ENCODE assay signal across 9 cellular contexts in the genomic region with DNA sequence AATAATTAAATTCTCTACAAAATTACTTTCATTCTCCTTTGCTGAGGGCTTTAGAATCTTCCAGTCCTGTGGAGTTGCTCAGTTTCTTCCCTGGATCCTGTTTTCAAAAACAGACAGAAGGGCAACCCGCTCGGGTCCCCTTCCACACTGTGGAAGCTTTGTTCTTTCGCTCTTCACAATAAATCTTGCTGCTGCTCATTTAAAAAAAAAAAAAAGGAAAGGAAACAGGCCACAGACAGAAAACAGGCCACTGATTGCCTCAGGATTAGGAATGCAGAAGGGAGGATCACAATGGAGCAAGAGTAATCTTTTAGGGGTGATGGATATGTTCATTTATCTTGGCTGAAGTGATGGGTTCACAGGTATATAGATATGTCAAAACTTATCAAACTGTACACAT. TPM values are rescaled to one million over a fixed set of nuclear protein-coding genes. Genes with fewer than 3 reads are reported as not detected.
DNase-seq lines count a peak whose midpoint lies in the region; ATAC-seq and TF ChIP-seq lines count a peak whose summit lies in the region.
"Had no signal": no experiment of that assay in that cellular context is flagged by ENCODE, and none has a peak within 500 bp of the region (broad histone marks: within the 10 kb centered on the region; RNA-seq: fewer than 3 reads in every experiment).

No MANE protein-coding gene starts in this region.

- no peak for TF ChIP-seq POLR2A in heart left ventricle (IDR thresholded peaks at IDR 0.05)
- no peak for TF ChIP-seq POLR2A in prostate gland (IDR thresholded peaks at IDR 0.05)

- H3K27me3 Mint-ChIP-seq in activated CD8-positive, alpha-beta T cell treated with anti-CD3 and anti-CD28 coated beads for 36 hours, result no peaks in the 10 kb centered on the region

- 35 to 57% (median 46%) methylated on average over 3 of the region's 3 CpGs for WGBS in heart left ventricle, 4 donors
- WGBS in prostate gland, result 14% methylated on average over 3 of the region's 3 CpGs

- peak overlapping the region; percentile 73 for H3K27ac Mint-ChIP-seq in activated CD8-positive, alpha-beta T cell treated with anti-CD3 and anti-CD28 coated beads for 36 hours

- no peak overlapping the region for H3K4me3 Mint-ChIP-seq in activated CD8-positive, alpha-beta T cell treated with anti-CD3 and anti-CD28 coated beads for 36 hours

- no peaks in the 10 kb centered on the region for H3K27me3 ChIP-seq in BLaER1 treated with 17β-estradiol and CSF1 and Interleukin-3, amounts not matched to agents 10 nM and 100 nM
- H3K27me3 ChIP-seq in heart left ventricle (no peaks in the 10 kb centered on the region), prostate gland (replicated peaks; ENCODE audit: insufficient read depth) (no peaks in the 10 kb centered on the region), MG63 (no peaks in the 10 kb centered on the region)

- no peaks in the 10 kb centered on the region for H3K9me3 Mint-ChIP-seq in activated CD8-positive, alpha-beta T cell treated with anti-CD3 and anti-CD28 coated beads for 36 hours

- peak overlapping the region in 3 of 10 experiments; percentile 18 to 51 (median 35); a peak in 2 of 20 replicates for H3K4me3 ChIP-seq in BLaER1 treated with 17β-estradiol and CSF1 and Interleukin-3, amounts not matched to agents 10 nM and 100 nM
- peak overlapping the region in 9 of 12 donors; percentile 8 to 88 (median 64) for H3K4me3 ChIP-seq in heart left ventricle
- H3K4me3 ChIP-seq in prostate gland, result no peak overlapping the region
- H3K4me3 ChIP-seq in MG63, result no peak overlapping the region

- POLR2A ChIA-PET in activated CD8-positive, alpha-beta T cell treated with anti-CD3 and anti-CD28 coated beads for 36 hours (lab: Charles Lee), result no interaction called here

- peaks cover 48 to 60% (median 56%) of the 10 kb centered on the region in 10 experiments for H3K4me1 ChIP-seq in BLaER1 treated with 17β-estradiol and CSF1 and Interleukin-3, amounts not matched to agents 10 nM and 100 nM
- H3K4me1 ChIP-seq in heart left ventricle (peaks cover 0 to 41% (median 26%) of the 10 kb centered on the region in 12 donors), prostate gland (replicated peaks) (peaks cover 5% of the 10 kb centered on the region)

- H3K36me3 Mint-ChIP-seq in activated CD8-positive, alpha-beta T cell treated with anti-CD3 and anti-CD28 coated beads for 36 hours (ENCODE audit: low read depth), result no peaks in the 10 kb centered on the region

- peaks cover 7 to 16% (median 12%) of the 10 kb centered on the region in 11 experiments for H3K9me3 ChIP-seq in BLaER1 treated with 17β-estradiol and CSF1 and Interleukin-3, amounts not matched to agents 10 nM and 100 nM (replicated peaks in 1 of 11)
- H3K9me3 ChIP-seq in heart left ventricle (no peaks in the 10 kb centered on the region), prostate gland (no peaks in the 10 kb centered on the region), MG63 (no peaks in the 10 kb centered on the region)

- peaks cover 45% of the 10 kb centered on the region for H3K4me1 Mint-ChIP-seq in activated CD8-positive, alpha-beta T cell treated with anti-CD3 and anti-CD28 coated beads for 36 hours (ENCODE audit: low read depth)

- peak overlapping the region; percentile 28 to 96 (median 91); a peak in 19 of 22 replicates for H3K27ac ChIP-seq in BLaER1 treated with 17β-estradiol and CSF1 and Interleukin-3, amounts not matched to agents 10 nM and 100 nM
- H3K27ac ChIP-seq in heart left ventricle, result peak overlapping the region; percentile 83 to 95 (median 88)
- H3K27ac ChIP-seq in prostate gland, result peak overlapping the region; percentile 82 to 83

- no peaks in the 10 kb centered on the region for H4K20me1 ChIP-seq in BLaER1 treated with 17β-estradiol and CSF1 and Interleukin-3, amounts not matched to agents 10 nM and 100 nM

- no peak for TF ChIP-seq CTCF in activated CD8-positive, alpha-beta T cell treated with anti-CD3 and anti-CD28 coated beads for 36 hours (IDR thresholded peaks at IDR 0.05)
- TF ChIP-seq CTCF in heart left ventricle (IDR thresholded peaks at IDR 0.05) (no peak), prostate gland (IDR thresholded peaks at IDR 0.05) (no peak)

- no peak for DNase-seq in activated CD8-positive, alpha-beta T cell treated with anti-CD3 and anti-CD28 coated beads for 36 hours
- no peak for DNase-seq in heart left ventricle
- DNase-seq in prostate gland (ENCODE audit: low spot score), result no peak
- DNase-seq in activated CD8-positive, alpha-beta memory T cell treated with anti-CD3 and anti-CD28 coated beads for 24 hours, result no peak
- no peak for DNase-seq in MG63
- DNase-seq: effector CD8-positive, alpha-beta T cell had no signal

- H3K9ac ChIP-seq in BLaER1 treated with 17β-estradiol and CSF1 and Interleukin-3, amounts not matched to agents 10 nM and 100 nM, result peak overlapping the region; percentile 34 to 86 (median 75); a peak in 18 of 22 replicates

- no peak for ATAC-seq in activated CD8-positive, alpha-beta T cell treated with anti-CD3 and anti-CD28 coated beads for 36 hours
- ATAC-seq in heart left ventricle (no peak), GM18858 (IDR thresholded peaks at IDR 0.05; ENCODE audit: unreplicated experiment) (no peak), GM21367 (IDR thresholded peaks at IDR 0.05; ENCODE audit: unreplicated experiment) (no peak)

- H3K4me2 ChIP-seq in BLaER1 treated with 17β-estradiol and CSF1 and Interleukin-3, amounts not matched to agents 10 nM and 100 nM, result peak overlapping the region; percentile 79 to 96 (median 93)

- intact Hi-C loops in activated CD8-positive, alpha-beta T cell treated with anti-CD3 and anti-CD28 coated beads for 36 hours (cut with micrococcal nuclease), result no loop called here
- intact Hi-C loops in heart left ventricle (cut with DNase I) (loop anchor here in 3 of 10 donors (5.0 to 10.0 kb wide), 4 partner anchors 62 to 161 kb away; a partner anchor contains a TSS), prostate gland (cut with DNase I) (loop anchor here (10.0 kb wide), 1 partner anchor 98 kb away; no protein-coding TSS in a partner anchor)

- CTCF ChIA-PET in activated CD8-positive, alpha-beta T cell treated with anti-CD3 and anti-CD28 coated beads for 36 hours (lab: Charles Lee), result no interaction called here

- H3K36me3 ChIP-seq in BLaER1 treated with 17β-estradiol and CSF1 and Interleukin-3, amounts not matched to agents 10 nM and 100 nM, result no peaks in the 10 kb centered on the region
- no peaks in the 10 kb centered on the region for H3K36me3 ChIP-seq in heart left ventricle
- no peaks in the 10 kb centered on the region for H3K36me3 ChIP-seq in prostate gland
- H3K36me3 ChIP-seq in MG63, result no peaks in the 10 kb centered on the region

RNA-seq across cellular contexts. Expression of a gene that starts 29.5 kb away (rescaled TPM):
- total RNA-seq in activated CD8-positive, alpha-beta T cell treated with anti-CD3 and anti-CD28 coated beads for 36 hours, result not detected
- total RNA-seq in heart left ventricle (not detected), prostate gland (not detected)
- not detected for polyA plus RNA-seq in heart left ventricle
- not detected in 2 replicates for total RNA-seq in MG63 (2014; rRNA removed; shearing (Covaris generic); ENCODE audit: low replicate concordance)

Comparison
In these comparisons a context has a peak if more than half of its experiments do, and no peak if none do; other contexts are left out.
1. H3K4me3 ChIP-seq: peak in heart left ventricle (9 of 12); none in prostate gland (0 of 2) and MG63 (single experiment).
2. Peak in every context shown above with its lines, with median percentiles within 50 percentile points of each other: H3K27ac ChIP-seq.